20 cellular contexts compared by ENCODE assay signal in genomic region chr11:31555938-31556337, GRCh38. TPM values are rescaled to one million over a fixed set of nuclear protein-coding genes. Genes with fewer than 3 reads are reported as not detected.
DNase-seq lines count a peak whose midpoint lies in the region; FAIRE-seq and TF ChIP-seq lines count a peak whose summit lies in the region.
"Had no signal": no experiment of that assay in that cellular context is flagged by ENCODE, and none has a peak within 500 bp of the region (broad histone marks: within the 10 kb centered on the region; RNA-seq: fewer than 3 reads in every experiment).

No MANE protein-coding gene starts in this region.

- peaks cover 36% of the 10 kb centered on the region for H3K4me1 Mint-ChIP-seq in neural progenitor cell
- H3K4me1 Mint-ChIP-seq: B cell had no signal

- H3F3A ChIP-seq in neural progenitor cell (ENCODE audit: low read depth) = peaks cover 26% of the 10 kb centered on the region

- H3K27me3 Mint-ChIP-seq in neural progenitor cell (ENCODE audit: insufficient read depth, low read depth) = peaks cover 2% of the 10 kb centered on the region
- H3K27me3 Mint-ChIP-seq: B cell; CD4-positive, alpha-beta T cell had no signal

- no peaks in the 10 kb centered on the region for H4K20me1 ChIP-seq in neural progenitor cell (ENCODE audit: low read depth)
- H4K20me1 ChIP-seq: BLaER1 treated with 17β-estradiol and CSF1 and Interleukin-3, amounts not matched to agents 10 nM and 100 nM had no signal

- H3K27ac Mint-ChIP-seq in neural progenitor cell = peak overlapping the region; percentile 18
- H3K27ac Mint-ChIP-seq: B cell; CD4-positive, alpha-beta T cell; CD8-positive, alpha-beta T cell had no signal

- H3K4me3 ChIP-seq in neural progenitor cell = no peak overlapping the region
- H3K4me3 ChIP-seq: A549; BLaER1 treated with 17β-estradiol and CSF1 and Interleukin-3, amounts not matched to agents 10 nM and 100 nM had no signal

- no peak overlapping the region for H3K4me2 ChIP-seq in neural progenitor cell
- H3K4me2 ChIP-seq: A549; BLaER1 treated with 17β-estradiol and CSF1 and Interleukin-3, amounts not matched to agents 10 nM and 100 nM had no signal

- no peak for TF ChIP-seq CTCF in neural progenitor cell (IDR thresholded peaks at IDR 0.05)

- H2AFZ ChIP-seq in neural progenitor cell (replicated peaks) = no peak overlapping the region

- H3K4me1 ChIP-seq in neural progenitor cell = peaks cover 25% of the 10 kb centered on the region
- H3K4me1 ChIP-seq: Caco-2 had no signal

- H3K9ac ChIP-seq in neural progenitor cell = no peak overlapping the region
- H3K9ac ChIP-seq: BLaER1 treated with 17β-estradiol and CSF1 and Interleukin-3, amounts not matched to agents 10 nM and 100 nM had no signal

- H3K9me3 Mint-ChIP-seq in neural progenitor cell = peaks cover 29% of the 10 kb centered on the region
- H3K9me3 Mint-ChIP-seq: CD4-positive, alpha-beta T cell; CD8-positive, alpha-beta T cell had no signal

- peak; percentile 5 for FAIRE-seq in islet of Langerhans (lab: Jason Lieb, UNC)
- FAIRE-seq: A549, D721Med, GM12891, GM19239 had no signal

- peaks cover 12% of the 10 kb centered on the region for H3K36me3 ChIP-seq in neural progenitor cell

- no peaks in the 10 kb centered on the region for H3K9me3 ChIP-seq in neural progenitor cell (ENCODE audit: low read depth)
- H3K9me3 ChIP-seq: A549; BLaER1 treated with 17β-estradiol and CSF1 and Interleukin-3, amounts not matched to agents 10 nM and 100 nM; Caco-2 had no signal

- H3K27me3 ChIP-seq in neural progenitor cell = no peaks in the 10 kb centered on the region
- H3K27me3 ChIP-seq: BLaER1 treated with 17β-estradiol and CSF1 and Interleukin-3, amounts not matched to agents 10 nM and 100 nM had no signal

- H3K27ac ChIP-seq in neural progenitor cell = no peak overlapping the region
- H3K27ac ChIP-seq: 22Rv1; A549; BLaER1 treated with 17β-estradiol and CSF1 and Interleukin-3, amounts not matched to agents 10 nM and 100 nM; C4-2B had no signal

- no peak overlapping the region for H3K4me3 Mint-ChIP-seq in neural progenitor cell
- H3K4me3 Mint-ChIP-seq: B cell; CD4-positive, alpha-beta T cell; CD8-positive, alpha-beta T cell had no signal

- peak; percentile 27 for DNase-seq in NCI-H2227 (lab: John Stamatoyannopoulos, UW; ENCODE audit: unreplicated experiment)
- DNase-seq in neural progenitor cell (ENCODE audit: low spot score) = no peak
- no peak for DNase-seq in HCEC 1CT
- no peak for DNase-seq in islet precursor cell
- DNase-seq: AML-193; Caco-2; Calu3; CD4-positive, alpha-beta T cell; CD8-positive, alpha-beta T cell; DMS79 treated with DMSO at 0.1 percent for 48 hours; GF-D8 had no signal

- H3K79me2 ChIP-seq in neural progenitor cell (ENCODE audit: low read depth) = peaks cover 8% of the 10 kb centered on the region

- peaks cover 36% of the 10 kb centered on the region for H3K36me3 Mint-ChIP-seq in neural progenitor cell

RNA-seq across cellular contexts. Expression of gene ELP4, which starts 46.4 kb away (rescaled TPM):
- total RNA-seq in neural progenitor cell (ENCODE audit: low replicate concordance) = 92.1 and 147 TPM in 2 replicates

RNA-seq across cellular contexts. Expression of gene IMMP1L, which starts 46.5 kb away (rescaled TPM):
- total RNA-seq in neural progenitor cell (ENCODE audit: low replicate concordance) = 95.2 and 122 TPM in 2 replicates
